In the genomic region with DNA sequence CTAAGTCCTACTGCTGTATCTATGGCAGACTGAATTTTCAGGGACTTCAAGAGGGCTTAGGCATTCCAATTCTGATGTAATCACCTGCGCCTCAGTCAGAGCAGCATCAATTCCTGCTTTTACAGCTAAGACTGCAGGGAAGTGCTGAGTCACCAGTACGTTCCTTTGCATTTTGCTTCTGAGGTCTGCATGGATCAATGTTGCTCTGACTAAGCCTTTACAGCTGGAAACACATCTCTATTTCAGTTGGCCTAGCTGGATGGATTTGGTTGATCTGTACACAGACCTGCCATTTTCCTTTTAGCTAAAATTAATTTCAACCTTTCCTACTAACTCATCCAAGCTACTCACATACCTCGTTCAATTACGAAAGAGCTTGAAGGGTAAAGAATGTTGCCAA, we compare ENCODE assay signal across 13 cellular contexts. TPM values are rescaled to one million over a fixed set of nuclear protein-coding genes. Genes with fewer than 3 reads are reported as not detected.
DNase-seq lines count a peak whose midpoint lies in the region; ATAC-seq and TF ChIP-seq lines count a peak whose summit lies in the region.
"Had no signal": no experiment of that assay in that cellular context is flagged by ENCODE, and none has a peak within 500 bp of the region (broad histone marks: within the 10 kb centered on the region; RNA-seq: fewer than 3 reads in every experiment).

No MANE protein-coding gene starts in this region.

- H4K20me1 ChIP-seq in IMR-90 (ENCODE audit: insufficient read depth, low read length), result no peaks in the 10 kb centered on the region

- 0 out of 3 replicates have a peak overlapping the region, but pooled peaks have one; percentile 2 for H2BK15ac ChIP-seq in IMR-90 (ENCODE audit: low read depth, low read length)

- no peak overlapping the region for H2AK5ac ChIP-seq in IMR-90 (ENCODE audit: low read depth, low read length)

- in situ Hi-C loops in IMR-90 (cut with MboI; ENCODE audit: low sequenced_read_pairs), result no loop called here
- in situ Hi-C loops in brain microvascular endothelial cell (cut with HindIII; ENCODE audit: low pct_ligation_motif_present, low sequenced_read_pairs), result no loop called here

- CTCF ChIA-PET in BJ (lab: Yijun Ruan, JAX), result interaction anchor here (0.6 kb wide), 1 partner anchor 13 kb away, joined by 3 read pairs; no protein-coding TSS in a partner anchor
- CTCF ChIA-PET in IMR-90 (lab: Yijun Ruan, JAX), result no interaction called here
- CTCF ChIA-PET in HEK293T (lab: Yijun Ruan, JAX), result no interaction called here

- POLR2A ChIA-PET in BJ (lab: Charles Lee) (no interaction called here), IMR-90 (lab: Charles Lee; ENCODE audit: unreplicated experiment) (no interaction called here), HEK293T (lab: Yijun Ruan, JAX) (no interaction called here)

- no peak overlapping the region for H4K91ac ChIP-seq in IMR-90 (ENCODE audit: insufficient read depth, low read depth, low read length)

- peak; percentile 16; the same call in 1 of the 2 replicates for TF ChIP-seq RAD21 in IMR-90 (IDR thresholded peaks at IDR 0.05; ENCODE audit: low read length)

- H3K9me3 ChIP-seq in IMR-90 (ENCODE audit: control insufficient read depth, insufficient read depth, low read length), result no peaks in the 10 kb centered on the region
- H3K9me3 ChIP-seq: tibial artery had no signal

- no peaks in the 10 kb centered on the region for H3K27me3 Mint-ChIP-seq in endothelial cell (ENCODE audit: unreplicated experiment)
- H3K27me3 Mint-ChIP-seq: activated B cell treated with CpG ODN at 0.5 μM for 24 hours had no signal

- H2BK5ac ChIP-seq in IMR-90 (ENCODE audit: low read depth, low read length, poor library complexity, severe bottlenecking), result no peak overlapping the region

- peaks cover 0 to 18% of the 10 kb centered on the region in 2 experiments; a peak in 1 of 4 replicates for H3K79me1 ChIP-seq in IMR-90 (ENCODE audit: low read depth in 1 of 2, low read length in 2 of 2)

- WGBS in IMR-90 (ENCODE audit: extremely low coverage in 2 of 2, insufficient read length in 1 of 2), 2 experiments, result 38 to 100% methylated on average over 1 of the region's 4 CpGs

- peaks cover 2% of the 10 kb centered on the region for H3K4me1 Mint-ChIP-seq in endothelial cell (ENCODE audit: unreplicated experiment)
- H3K4me1 Mint-ChIP-seq: activated B cell treated with CpG ODN at 0.5 μM for 24 hours had no signal

- H3K9ac ChIP-seq in IMR-90 (ENCODE audit: low read depth, low read length), result no peak overlapping the region

- no peak overlapping the region for H3K23ac ChIP-seq in IMR-90 (ENCODE audit: low read depth, low read length)

- H3K36me3 Mint-ChIP-seq in endothelial cell (ENCODE audit: low read depth, unreplicated experiment), result peaks cover 16% of the 10 kb centered on the region

- no peak overlapping the region for H3K14ac ChIP-seq in IMR-90 (replicated peaks; ENCODE audit: low read depth, low read length)

- DNase-seq in BJ (ENCODE audit: low read depth) (peak; percentile 10), IMR-90 (peak; percentile 97), brain microvascular endothelial cell (peak; percentile 62), iPS-NIHi11 (ENCODE audit: low spot score) (peak; percentile 31), endothelial cell (ENCODE audit: low spot score) (no peak), HEK293T (ENCODE audit: extremely low spot score) (no peak)
- DNase-seq: activated B cell treated with CpG ODN at 0.5 μM for 24 hours; activated naive CD4-positive, alpha-beta T cell; COR-L47; posterior cingulate gyrus; tibial artery had no signal

- no peak for TF ChIP-seq CTCF in BJ (IDR thresholded peaks at IDR 0.05; ENCODE audit: insufficient read depth, low read depth, low read length)
- no peak for TF ChIP-seq CTCF in IMR-90 (conservative IDR thresholded peaks at IDR 0.05; ENCODE audit: low read depth, low read length)
- TF ChIP-seq CTCF in brain microvascular endothelial cell (IDR thresholded peaks at IDR 0.05; ENCODE audit: low read depth, low read length, missing control alignments), result no peak
- no peak for TF ChIP-seq CTCF in endothelial cell (IDR thresholded peaks at IDR 0.05; ENCODE audit: unreplicated experiment)

- ATAC-seq in IMR-90 (ENCODE audit: low read depth) (peak; percentile 92), GM18907 (IDR thresholded peaks at IDR 0.05; ENCODE audit: unreplicated experiment) (no peak), HG02870 (IDR thresholded peaks at IDR 0.05; ENCODE audit: unreplicated experiment) (no peak)

- no TSS peak for BruUV-seq in IMR-90 (replicated peaks; lab: Mats Ljungman, UMichigan)

- H2AK9ac ChIP-seq in IMR-90 (replicated peaks; ENCODE audit: low read depth, low read length, poor library complexity), result no peak overlapping the region

- no peak overlapping the region for H3K4me3 Mint-ChIP-seq in endothelial cell (ENCODE audit: unreplicated experiment)
- H3K4me3 Mint-ChIP-seq: activated B cell treated with CpG ODN at 0.5 μM for 24 hours had no signal

- H3K9me1 ChIP-seq in IMR-90 (ENCODE audit: insufficient read depth, low read length), result peaks cover 9% of the 10 kb centered on the region; the same call in 1 of the 2 replicates

- H3K27ac ChIP-seq in IMR-90 (ENCODE audit: insufficient read depth, low read length) (peak overlapping the region; percentile 21; the same call in 1 of the 2 replicates), brain microvascular endothelial cell (no peak overlapping the region)
- H3K27ac ChIP-seq: tibial artery had no signal

- peak overlapping the region; percentile 48; the same call in 1 of the 2 replicates for H3K4ac ChIP-seq in IMR-90 (ENCODE audit: low read depth, low read length)

- no peak overlapping the region for H2BK120ac ChIP-seq in IMR-90 (ENCODE audit: low read depth, low read length)

- no peak overlapping the region for H3K4me2 ChIP-seq in IMR-90 (ENCODE audit: low read depth, low read length)

- no peak overlapping the region for H4K5ac ChIP-seq in IMR-90 (ENCODE audit: low read depth, low read length)

- H4K8ac ChIP-seq in IMR-90 (ENCODE audit: low read depth in 2 of 2, low read length in 2 of 2), result peak overlapping the region in 1 of 2 experiments; percentile 12; a peak in 1 of 4 replicates

- 0 out of 2 replicates have a peak overlapping the region, but pooled peaks have one; percentile 22 for H2BK20ac ChIP-seq in IMR-90 (ENCODE audit: low read depth, low read length)

- intact Hi-C loops in IMR-90 (cut with micrococcal nuclease), result loop anchor here (5.0 to 10.0 kb wide), 2 partner anchors 70 to 393 kb away; no protein-coding TSS in a partner anchor

- dilution Hi-C loops in IMR-90 (cut with HindIII; ENCODE audit: low sequenced_read_pairs, unreplicated experiment), result no loop called here

- H3K18ac ChIP-seq in IMR-90 (ENCODE audit: low read depth, low read length), result no peak overlapping the region

- no peak overlapping the region for H3K4me3 ChIP-seq in BJ (ENCODE audit: low read depth, low read length)
- H3K4me3 ChIP-seq in IMR-90 (ENCODE audit: insufficient read depth, low read depth, low read length), result no peak overlapping the region
- no peak overlapping the region for H3K4me3 ChIP-seq in brain microvascular endothelial cell (ENCODE audit: low read depth, low read length)
- H3K4me3 ChIP-seq: tibial artery had no signal

- TF ChIP-seq POLR2A in IMR-90 (IDR thresholded peaks at IDR 0.05; ENCODE audit: low read depth, low read length), result no peak

- H3K9me3 Mint-ChIP-seq in endothelial cell (ENCODE audit: unreplicated experiment), result no peaks in the 10 kb centered on the region
- H3K9me3 Mint-ChIP-seq: activated B cell treated with CpG ODN at 0.5 μM for 24 hours had no signal

- peaks cover 8% of the 10 kb centered on the region; the same call in 1 of the 2 replicates for H3K4me1 ChIP-seq in IMR-90 (ENCODE audit: control insufficient read depth, insufficient read depth, low read length)
- H3K4me1 ChIP-seq: tibial artery had no signal

- H3K27ac Mint-ChIP-seq in endothelial cell (ENCODE audit: unreplicated experiment), result no peak overlapping the region
- H3K27ac Mint-ChIP-seq: activated B cell treated with CpG ODN at 0.5 μM for 24 hours had no signal

- peaks cover 3% of the 10 kb centered on the region for H3K36me3 ChIP-seq in BJ (ENCODE audit: control insufficient read depth, insufficient read depth, low read length)
- H3K36me3 ChIP-seq in IMR-90 (ENCODE audit: control insufficient read depth, insufficient read depth, low read length), result peaks cover 22% of the 10 kb centered on the region
- H3K36me3 ChIP-seq in brain microvascular endothelial cell (replicated peaks), result peaks cover 68% of the 10 kb centered on the region

- H2AFZ ChIP-seq in IMR-90 (replicated peaks; ENCODE audit: low read length, poor library complexity), result no peak overlapping the region

- H3K56ac ChIP-seq in IMR-90 (ENCODE audit: extremely low read depth, insufficient read depth, low read length), result no peak overlapping the region

- H3K27me3 ChIP-seq in BJ (ENCODE audit: control insufficient read depth, insufficient read depth, low read length) (no peaks in the 10 kb centered on the region), IMR-90 (ENCODE audit: control insufficient read depth, insufficient read depth, low read length) (no peaks in the 10 kb centered on the region), brain microvascular endothelial cell (replicated peaks) (no peaks in the 10 kb centered on the region)
- H3K27me3 ChIP-seq: tibial artery had no signal

TF ChIP-seq in IMR-90, 13 proteins besides CTCF, POLR2A, EP300 and RAD21 (continues in another document):
- TF ChIP-seq BHLHE40 (IDR thresholded peaks at IDR 0.05; ENCODE audit: low read depth, low read length) (no peak), MAZ (IDR thresholded peaks at IDR 0.05; ENCODE audit: borderline replicate concordance, low read depth, low read length) (no peak)

TF ChIP-seq in HEK293T, 16 proteins besides CTCF, POLR2A, EP300 and RAD21:
- TF ChIP-seq FOXA1 (IDR thresholded peaks at IDR 0.05), result no peak
- no peak for TF ChIP-seq SP1 (IDR thresholded peaks at IDR 0.05)
- TF ChIP-seq TARDBP (IDR thresholded peaks at IDR 0.05), result no peak
- no peak for TF ChIP-seq BHLHE40 (IDR thresholded peaks at IDR 0.05; ENCODE audit: borderline replicate concordance)
- no peak for TF ChIP-seq CTBP1 (IDR thresholded peaks at IDR 0.05; ENCODE audit: borderline replicate concordance)
- TF ChIP-seq ZNF384 (IDR thresholded peaks at IDR 0.05), result no peak
- no peak for TF ChIP-seq ELF4 (IDR thresholded peaks at IDR 0.05)

RNA-seq across cellular contexts. Expression of gene ETV5, which starts 51.3 kb away (rescaled TPM):
- polyA plus RNA-seq in BJ (2011; rRNA removed) (24.1 and 27.7 TPM in 2 replicates), IMR-90 (2012; rRNA removed) (15.7 TPM in 2 replicates)
- 37.3 and 60.4 TPM in 2 replicates for polyA minus RNA-seq in BJ (2011; rRNA and poly(A)+ RNA removed)
- total RNA-seq in IMR-90 (2012; rRNA removed) (20.1 and 25.3 TPM in 2 replicates), endothelial cell (ENCODE audit: unreplicated experiment) (40.6 TPM)
- 12.3 and 13.0 TPM in 2 replicates for polyA plus RNA-seq in IMR-90 (2012; cell fraction: cytosol; rRNA removed)
- polyA plus RNA-seq in IMR-90 (2012; cell fraction: nucleus; rRNA removed; ENCODE audit: low replicate concordance), result 15.5 and 21.8 TPM in 2 replicates

Comparison
In these comparisons a context has a peak if more than half of its experiments do, and no peak if none do; other contexts are left out.
1. DNase-seq: peak in BJ (single experiment), IMR-90 (single experiment), brain microvascular endothelial cell (single experiment) and iPS-NIHi11 (single experiment); none in endothelial cell (single experiment) and HEK293T (single experiment).